In the genomic region with DNA sequence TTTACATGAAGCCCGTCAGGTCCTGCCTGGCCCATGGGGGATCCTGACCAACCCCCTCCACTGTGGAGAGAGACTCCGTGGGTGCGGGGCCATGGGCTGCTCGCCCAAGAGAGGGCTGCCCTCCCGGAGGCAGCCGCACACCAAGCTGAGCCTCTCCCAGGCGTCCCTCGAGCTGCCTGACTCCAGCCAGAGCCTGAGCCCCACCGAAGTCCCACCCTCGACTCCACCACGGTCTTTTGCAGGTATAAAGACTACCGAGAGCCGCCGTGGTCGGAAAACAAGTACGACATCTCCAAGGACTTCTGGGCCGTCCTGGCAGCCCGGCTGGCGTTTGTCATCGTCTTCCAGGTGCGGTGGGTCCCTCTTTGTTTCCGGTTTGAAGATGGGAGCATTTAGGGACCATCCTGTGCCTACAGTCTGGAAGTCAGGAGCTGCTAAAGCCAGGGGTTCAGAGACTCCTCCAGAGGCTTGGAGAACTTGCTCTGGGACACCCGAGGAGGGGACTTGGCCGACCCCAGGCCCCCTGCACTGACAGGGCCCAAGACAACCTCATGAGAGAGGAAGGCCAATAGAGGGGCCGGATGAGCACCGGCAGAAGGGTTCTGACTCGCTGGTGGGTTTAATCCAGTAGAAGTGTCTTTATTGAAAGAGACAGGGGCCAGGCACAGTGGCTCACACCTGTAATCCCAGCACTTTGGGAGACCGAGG, we compare ENCODE assay signal across 27 cellular contexts. TPM values are rescaled to one million over a fixed set of nuclear protein-coding genes. Genes with fewer than 3 reads are reported as not detected.
A peak's percentile ranks its signal among the peaks of the same experiment; 100 is the strongest.
DNase-seq lines count a peak whose midpoint lies in the region; FAIRE-seq and TF ChIP-seq lines count a peak whose summit lies in the region.
"Had no signal": no experiment of that assay in that cellular context is flagged by ENCODE, and none has a peak within 500 bp of the region (broad histone marks: within the 10 kb centered on the region; RNA-seq: fewer than 3 reads in every experiment).

No MANE protein-coding gene starts in this region.

- H2BK5ac ChIP-seq in H1 (ENCODE audit: low read depth, low read length) = no peak overlapping the region

- H3K36me3 Mint-ChIP-seq in mesothelial cell of epicardium = no peaks in the 10 kb centered on the region
- H3K36me3 Mint-ChIP-seq: CD14-positive monocyte; CD4-positive, alpha-beta memory T cell; CD4-positive, CD25-positive, alpha-beta regulatory T cell; CD8-positive, alpha-beta memory T cell had no signal

- DNase-seq in H1 (ENCODE audit: low read depth in 1 of 2, low spot score in 2 of 2) = no peak
- peak; percentile 80 for DNase-seq in osteoblast (ENCODE audit: insufficient read length, low spot score, missing footprints)
- DNase-seq in OCI-M1 (lab: John Stamatoyannopoulos, UW) = no peak
- no peak for DNase-seq in mesothelial cell of epicardium (ENCODE audit: low spot score in 2 of 2, unreplicated experiment in 2 of 2)
- no peak for DNase-seq in inferior parietal cortex (ENCODE audit: extremely low spot score)
- DNase-seq: 8988T; ACHN; BE2C; C1 segment of cervical spinal cord; CD4-positive, alpha-beta memory T cell; CD4-positive, CD25-positive, alpha-beta regulatory T cell; CD8-positive, alpha-beta memory T cell; COR-L47; DMS 273 treated with DMSO at 0.1 percent for 48 hours; DMS153; DMS53; DMS79; DND-41; EL; GDM1 had no signal

- H3K9ac ChIP-seq in BLaER1 (no peak overlapping the region; the same call in 1 of the 2 replicates), H1 (replicated peaks in 1 of 4; ENCODE audit: extremely low read depth in 1 of 4, low read depth in 3 of 4, low read length in 3 of 4) (no peak overlapping the region)
- H3K9ac ChIP-seq in BLaER1 treated with 17β-estradiol and CSF1 and Interleukin-3, amounts not matched to agents 10 nM and 100 nM = peak overlapping the region in 4 of 11 experiments; percentile 4 to 64 (median 31); a peak in 3 of 22 replicates

- H2BK20ac ChIP-seq in H1 (ENCODE audit: low read length) = no peak overlapping the region

- H3K36me3 ChIP-seq in BLaER1 = no peaks in the 10 kb centered on the region
- no peaks in the 10 kb centered on the region for H3K36me3 ChIP-seq in BLaER1 treated with 17β-estradiol and CSF1 and Interleukin-3, amounts not matched to agents 10 nM and 100 nM
- H3K36me3 ChIP-seq in H1 (ENCODE audit: control insufficient read depth in 2 of 4, insufficient read depth in 4 of 4, low read length in 3 of 4) = no peaks in the 10 kb centered on the region
- H3K36me3 ChIP-seq in osteoblast (ENCODE audit: insufficient read depth, low read length) = no peaks in the 10 kb centered on the region
- H3K36me3 ChIP-seq: BE2C had no signal

- no peak overlapping the region for H3K14ac ChIP-seq in H1 (ENCODE audit: insufficient read length)

- H3K23ac ChIP-seq in H1 (ENCODE audit: insufficient read length) = no peak overlapping the region

- H3K18ac ChIP-seq in H1 (ENCODE audit: extremely low read depth, low read length) = no peak overlapping the region

- H2BK120ac ChIP-seq in H1 (replicated peaks; ENCODE audit: low read depth, low read length) = no peak overlapping the region

- 0 out of 2 replicates have a peak overlapping the region, but pooled peaks have one; percentile 41 for H4K8ac ChIP-seq in H1 (ENCODE audit: extremely low read depth, insufficient read depth, low read length)

- H2BK12ac ChIP-seq in H1 (ENCODE audit: low read depth, low read length) = no peak overlapping the region

- 93% methylated on average over 19 of the region's 28 CpGs; no CpG with 5 or more reads in 1 of the 2 experiments for WGBS in H1 (ENCODE audit: extremely low coverage in 1 of 2, insufficient coverage in 1 of 2, insufficient read length in 1 of 2, insufficient replicate concordance in 2 of 2, low coverage in 1 of 2, low lambda C conversion rate in 2 of 2, missing lambda C conversion rate in 1 of 2), 2 experiments

- H3K79me2 ChIP-seq in H1 (ENCODE audit: control insufficient read depth in 1 of 2, insufficient read depth in 2 of 2, low read length in 2 of 2) (no peaks in the 10 kb centered on the region), osteoblast (ENCODE audit: insufficient read depth, low read length) (no peaks in the 10 kb centered on the region)

- no peak overlapping the region for H2BK15ac ChIP-seq in H1 (ENCODE audit: low read length)

- no peaks in the 10 kb centered on the region for H3K79me1 ChIP-seq in H1 (ENCODE audit: low read depth, low read length)

- TF ChIP-seq RAD21 in H1 (IDR thresholded peaks at IDR 0.05 in 1 of 2, conservative IDR thresholded peaks at IDR 0.05 in 1 of 2; ENCODE audit: low read depth in 2 of 2, low read length in 2 of 2) = no peak

- H3K4me2 ChIP-seq in BLaER1 = peak overlapping the region; percentile 83
- peak overlapping the region in 9 of 11 experiments; percentile 7 to 95 (median 90); a peak in 16 of 22 replicates for H3K4me2 ChIP-seq in BLaER1 treated with 17β-estradiol and CSF1 and Interleukin-3, amounts not matched to agents 10 nM and 100 nM
- H3K4me2 ChIP-seq in H1 (ENCODE audit: insufficient read depth in 1 of 2, low read depth in 2 of 2, low read length in 2 of 2) = no peak overlapping the region
- no peak overlapping the region for H3K4me2 ChIP-seq in osteoblast (ENCODE audit: insufficient read depth, low read length)

- H2AFZ ChIP-seq in H1 (ENCODE audit: low read length) (no peak overlapping the region), osteoblast (ENCODE audit: low read length) (no peak overlapping the region)

- H3K27me3 Mint-ChIP-seq in mesothelial cell of epicardium (ENCODE audit: low read depth) = peaks cover 6% of the 10 kb centered on the region
- H3K27me3 Mint-ChIP-seq: CD4-positive, CD25-positive, alpha-beta regulatory T cell had no signal

- no peak overlapping the region for H3K56ac ChIP-seq in H1 (replicated peaks; ENCODE audit: insufficient read length, low read depth, low read length)

- H3K9me3 ChIP-seq in BLaER1 = no peaks in the 10 kb centered on the region
- no peaks in the 10 kb centered on the region for H3K9me3 ChIP-seq in BLaER1 treated with 17β-estradiol and CSF1 and Interleukin-3, amounts not matched to agents 10 nM and 100 nM (replicated peaks in 1 of 11)
- no peaks in the 10 kb centered on the region for H3K9me3 ChIP-seq in H1 (ENCODE audit: insufficient read depth in 2 of 2, low read depth in 1 of 2, low read length in 1 of 2)
- H3K9me3 ChIP-seq in osteoblast (ENCODE audit: low read depth, low read length) = no peaks in the 10 kb centered on the region
- H3K9me3 ChIP-seq: BE2C had no signal

- H3K9me3 Mint-ChIP-seq in mesothelial cell of epicardium = no peaks in the 10 kb centered on the region
- H3K9me3 Mint-ChIP-seq: CD8-positive, alpha-beta memory T cell had no signal

- H3K4me1 ChIP-seq in BLaER1 (peaks cover 47% of the 10 kb centered on the region), H1 (replicated peaks in 1 of 4; ENCODE audit: control insufficient read depth in 3 of 4, insufficient read depth in 4 of 4, low read length in 3 of 4) (no peaks in the 10 kb centered on the region), osteoblast (ENCODE audit: insufficient read depth, low read length) (no peaks in the 10 kb centered on the region)
- peaks cover 0 to 55% (median 51%) of the 10 kb centered on the region in 10 experiments; a peak in 19 of 20 replicates for H3K4me1 ChIP-seq in BLaER1 treated with 17β-estradiol and CSF1 and Interleukin-3, amounts not matched to agents 10 nM and 100 nM
- H3K4me1 ChIP-seq: BE2C had no signal

- H3K4me3 ChIP-seq in BLaER1 (no peak overlapping the region), H1 (ENCODE audit: extremely low read depth in 1 of 4, insufficient read depth in 2 of 4, low read depth in 3 of 4, low read length in 4 of 4) (no peak overlapping the region), osteoblast (ENCODE audit: insufficient read depth, low read length) (no peak overlapping the region)
- H3K4me3 ChIP-seq in BLaER1 treated with 17β-estradiol and CSF1 and Interleukin-3, amounts not matched to agents 10 nM and 100 nM = no peak overlapping the region
- H3K4me3 ChIP-seq: GM12878 had no signal

- FAIRE-seq in H1 (lab: Jason Lieb, UNC) = no peak
- FAIRE-seq: A204.1, GM12878, GM12892, GM18507 had no signal

- POLR2A ChIA-PET in H1 (lab: Charles Lee; ENCODE audit: partially characterized antibody) = no interaction called here

- no peaks in the 10 kb centered on the region for H3K27me3 ChIP-seq in BLaER1
- no peaks in the 10 kb centered on the region for H3K27me3 ChIP-seq in BLaER1 treated with 17β-estradiol and CSF1 and Interleukin-3, amounts not matched to agents 10 nM and 100 nM
- H3K27me3 ChIP-seq in H1 (replicated peaks in 1 of 4; ENCODE audit: control insufficient read depth in 3 of 4, extremely low read depth in 1 of 4, insufficient read depth in 3 of 4, low read length in 3 of 4) = no peaks in the 10 kb centered on the region
- peaks cover 9% of the 10 kb centered on the region for H3K27me3 ChIP-seq in osteoblast (ENCODE audit: insufficient read depth, low read length)
- H3K27me3 ChIP-seq: BE2C had no signal

- H3K4ac ChIP-seq in H1 (replicated peaks; ENCODE audit: insufficient read length, low read depth, low read length) = no peak overlapping the region

- no peak for TF ChIP-seq CTCF in H1 (IDR thresholded peaks at IDR 0.05; ENCODE audit: control extremely low read depth in 1 of 3, insufficient read depth in 1 of 3, low read depth in 1 of 3, low read length in 3 of 3)
- no peak for TF ChIP-seq CTCF in osteoblast (IDR thresholded peaks at IDR 0.05; ENCODE audit: extremely low read depth, low read depth, low read length)
- TF ChIP-seq CTCF in mesothelial cell of epicardium (IDR thresholded peaks at IDR 0.05; ENCODE audit: unreplicated experiment) = no peak

- TF ChIP-seq POLR2A in H1 (IDR thresholded peaks at IDR 0.05; ENCODE audit: control extremely low read depth in 1 of 2, low read depth in 2 of 2, low read length in 2 of 2) = no peak

- no peak for TF ChIP-seq EP300 in H1 (IDR thresholded peaks at IDR 0.05; ENCODE audit: borderline replicate concordance in 1 of 2, low read depth in 2 of 2, low read length in 2 of 2)

- H3K27ac Mint-ChIP-seq in mesothelial cell of epicardium = no peak overlapping the region
- H3K27ac Mint-ChIP-seq: CD14-positive monocyte; CD4-positive, CD25-positive, alpha-beta regulatory T cell had no signal

- H4K5ac ChIP-seq in H1 (ENCODE audit: insufficient read length, low read depth, low read length) = no peak overlapping the region

- no peak overlapping the region for H3K4me3 Mint-ChIP-seq in mesothelial cell of epicardium
- H3K4me3 Mint-ChIP-seq: CD14-positive monocyte; CD4-positive, alpha-beta memory T cell; CD4-positive, CD25-positive, alpha-beta regulatory T cell; CD8-positive, alpha-beta memory T cell had no signal

- H4K91ac ChIP-seq in H1 (replicated peaks; ENCODE audit: insufficient read length, low read length) = no peak overlapping the region

- H4K20me1 ChIP-seq in BLaER1 = no peaks in the 10 kb centered on the region
- peaks cover 0 to 15% (median 0%) of the 10 kb centered on the region in 11 experiments; a peak in 1 of 22 replicates for H4K20me1 ChIP-seq in BLaER1 treated with 17β-estradiol and CSF1 and Interleukin-3, amounts not matched to agents 10 nM and 100 nM
- peaks cover 0 to under 1% of the 10 kb centered on the region in 2 experiments for H4K20me1 ChIP-seq in H1 (replicated peaks in 1 of 2; ENCODE audit: control insufficient read depth in 1 of 2, insufficient read depth in 2 of 2, low read length in 2 of 2)
- H4K20me1 ChIP-seq in osteoblast (ENCODE audit: insufficient read depth, low read length) = no peaks in the 10 kb centered on the region

- H3K4me1 Mint-ChIP-seq in mesothelial cell of epicardium = no peaks in the 10 kb centered on the region
- H3K4me1 Mint-ChIP-seq: CD14-positive monocyte; CD4-positive, alpha-beta memory T cell; CD4-positive, CD25-positive, alpha-beta regulatory T cell; CD8-positive, alpha-beta memory T cell had no signal

- no peaks in the 10 kb centered on the region for H3K23me2 ChIP-seq in H1 (ENCODE audit: low read depth, low read length)

- no peak overlapping the region for H2AK5ac ChIP-seq in H1 (ENCODE audit: low read depth, low read length)

- H3K27ac ChIP-seq in BLaER1 (peak overlapping the region; percentile 45; the same call in 1 of the 2 replicates), H1 (ENCODE audit: low read depth, low read length) (no peak overlapping the region), osteoblast (ENCODE audit: low read depth, low read length) (no peak overlapping the region)
- peak overlapping the region in 6 of 11 experiments; percentile 6 to 79 (median 26); a peak in 8 of 22 replicates for H3K27ac ChIP-seq in BLaER1 treated with 17β-estradiol and CSF1 and Interleukin-3, amounts not matched to agents 10 nM and 100 nM

- CTCF ChIA-PET in H1 (lab: Charles Lee; ENCODE audit: partially characterized antibody) = interaction anchor here (0.6 to 6.8 kb wide), 8 partner anchors 10 to 275 kb away, joined by 3 to 51 read pairs (median 4); no protein-coding TSS in a partner anchor

RNA-seq across cellular contexts. Expression of a gene that starts 17.6 kb away (rescaled TPM):
- total RNA-seq in H1 (2021; fragmentation: NEBNext Ultra II Directional; extraction: Animal tissue kit (Norgen Biotek cat#: 25700)) = 43.8 and 43.9 TPM in 2 replicates
- polyA plus RNA-seq in H1 (2011; rRNA removed) = 29.0 and 37.4 TPM in 2 replicates
- polyA plus RNA-seq in H1 (2011; cell fraction: cytosol; rRNA removed) = 40.3 TPM
- 31.3 TPM for polyA plus RNA-seq in H1 (2011; cell fraction: nucleus; rRNA removed)
- 34.2 to 40.6 TPM (median 39.4 TPM) in 4 replicates for polyA plus RNA-seq in H1 (2012, experiment 1 of 2)
- 42.8 TPM for polyA plus RNA-seq in H1 (2012, experiment 2 of 2)
- 36.2 TPM for polyA plus RNA-seq in H1 (2013, experiment 1 of 2)
- polyA plus RNA-seq in H1 (2013, experiment 2 of 2) = 35.3 TPM
- 33.9 and 44.7 TPM in 2 replicates for polyA minus RNA-seq in H1 (2011; rRNA and poly(A)+ RNA removed)
- polyA minus RNA-seq in H1 (2011; cell fraction: cytosol; rRNA and poly(A)+ RNA removed) = 25.3 TPM
- 22.5 TPM for polyA minus RNA-seq in H1 (2011; cell fraction: nucleus; rRNA and poly(A)+ RNA removed)
- total RNA-seq in osteoblast (52.2 and 53.2 TPM in 2 replicates), mesothelial cell of epicardium (20.8 to 21.7 TPM (median 20.9 TPM) in 3 replicates)

Comparison
In these comparisons a context has a peak if more than half of its experiments do, and no peak if none do; other contexts are left out.
1. H3K27ac ChIP-seq: peak in BLaER1 (single experiment) and BLaER1 treated with 17β-estradiol and CSF1 and Interleukin-3, amounts not matched to agents 10 nM and 100 nM (6 of 11); none in H1 (single experiment) and osteoblast (single experiment).
2. H3K4me2 ChIP-seq: peak in BLaER1 (single experiment) and BLaER1 treated with 17β-estradiol and CSF1 and Interleukin-3, amounts not matched to agents 10 nM and 100 nM (9 of 11); none in H1 (0 of 2) and osteoblast (single experiment).